9 cellular contexts compared by ENCODE assay signal in genomic region chr5:119353686-119354366, GRCh38. TPM values are rescaled to one million over a fixed set of nuclear protein-coding genes. Genes with fewer than 3 reads are reported as not detected.
A peak's percentile ranks its signal among the peaks of the same experiment; 100 is the strongest.
DNase-seq lines count a peak whose midpoint lies in the region; ATAC-seq and TF ChIP-seq lines count a peak whose summit lies in the region.
"Had no signal": no experiment of that assay in that cellular context is flagged by ENCODE, and none has a peak within 500 bp of the region (broad histone marks: within the 10 kb centered on the region; RNA-seq: fewer than 3 reads in every experiment).

No MANE protein-coding gene starts in this region.

- H3K36me3 ChIP-seq in GM23248 (ENCODE audit: low read depth) (no peaks in the 10 kb centered on the region), MM.1S (replicated peaks; ENCODE audit: insufficient read depth, low read length) (peaks cover 5% of the 10 kb centered on the region; the same call in 1 of the 2 replicates)

- CTCF ChIA-PET in MCF 10A (lab: Yijun Ruan, JAX) = interaction anchor here (1.3 to 11.7 kb wide), 4 partner anchors 21 to 84 kb away, joined by 3 to 161 read pairs (median 10); no protein-coding TSS in a partner anchor

- H3F3A ChIP-seq in GM23248 (ENCODE audit: insufficient read depth) (0 out of 2 replicates have a peak, but pooled peaks cover 3% of the 10 kb centered on the region), MM.1S (ENCODE audit: insufficient read depth, low read length) (peaks cover 25% of the 10 kb centered on the region)

- no peaks in the 10 kb centered on the region for H3K9me3 ChIP-seq in GM23248 (ENCODE audit: low read depth)
- no peaks in the 10 kb centered on the region for H3K9me3 ChIP-seq in MM.1S (replicated peaks; ENCODE audit: insufficient read depth, low read length)

- TF ChIP-seq CTCF in MM.1S (IDR thresholded peaks at IDR 0.05; ENCODE audit: low read length) = no peak
- no peak for TF ChIP-seq CTCF in MCF 10A (IDR thresholded peaks at IDR 0.05; ENCODE audit: unreplicated experiment)

- H3K9ac ChIP-seq in GM23248 = no peak overlapping the region
- H3K9ac ChIP-seq in MM.1S (ENCODE audit: low read length) = no peak overlapping the region

- H3K27me3 Mint-ChIP-seq in natural killer cell treated with Interleukin-12 subunit alpha and Interleukin-12 subunit beta and Interleukin-15 and Interleukin-18, amount 100 ng/mL, for 72 hours = no peaks in the 10 kb centered on the region
- H3K27me3 Mint-ChIP-seq in MCF 10A (ENCODE audit: insufficient read depth, unreplicated experiment) = no peaks in the 10 kb centered on the region

- H3K9me3 Mint-ChIP-seq in natural killer cell treated with Interleukin-12 subunit alpha and Interleukin-12 subunit beta and Interleukin-15 and Interleukin-18, amount 100 ng/mL, for 72 hours = no peaks in the 10 kb centered on the region
- H3K9me3 Mint-ChIP-seq in MCF 10A (ENCODE audit: unreplicated experiment) = no peaks in the 10 kb centered on the region

- H3K27ac Mint-ChIP-seq in natural killer cell treated with Interleukin-12 subunit alpha and Interleukin-12 subunit beta and Interleukin-15 and Interleukin-18, amount 100 ng/mL, for 72 hours = peak overlapping the region; percentile 85 to 99
- H3K27ac Mint-ChIP-seq in MCF 10A (ENCODE audit: low read depth, unreplicated experiment) = no peak overlapping the region

- H4K20me1 ChIP-seq in GM23248 (ENCODE audit: insufficient read depth) = no peaks in the 10 kb centered on the region
- peaks cover 61% of the 10 kb centered on the region for H4K20me1 ChIP-seq in MM.1S (ENCODE audit: insufficient read depth, low read length)

- H3K9me2 ChIP-seq in GM23248 (ENCODE audit: insufficient read depth) (no peaks in the 10 kb centered on the region), MM.1S (replicated peaks; ENCODE audit: insufficient read depth, low read length) (no peaks in the 10 kb centered on the region)

- H3K79me2 ChIP-seq in GM23248 (ENCODE audit: insufficient read depth) (peaks cover 23% of the 10 kb centered on the region), MM.1S (ENCODE audit: low read length) (peaks cover 100% of the 10 kb centered on the region)

- intact Hi-C loops in MCF 10A (cut with micrococcal nuclease) = no loop called here

- no peak overlapping the region for H3K4me3 ChIP-seq in GM23248
- H3K4me3 ChIP-seq in MM.1S (ENCODE audit: low read length) = no peak overlapping the region

- ATAC-seq in GM18873 (IDR thresholded peaks at IDR 0.05; ENCODE audit: low FRiP score, unreplicated experiment) = peak; percentile 85
- peak; percentile 49 to 82 for ATAC-seq in natural killer cell treated with Interleukin-12 subunit alpha and Interleukin-12 subunit beta and Interleukin-15 and Interleukin-18, amount 100 ng/mL, for 72 hours
- ATAC-seq: right cardiac atrium had no signal

- no peaks in the 10 kb centered on the region for H3K27me3 ChIP-seq in GM23248 (replicated peaks; ENCODE audit: insufficient read depth)
- no peaks in the 10 kb centered on the region for H3K27me3 ChIP-seq in MM.1S (replicated peaks; ENCODE audit: insufficient read depth, low read length)

- 36 to 38% methylated on average over 5 of the region's 5 CpGs for WGBS in GM23248 (ENCODE audit: low coverage in 1 of 2, low lambda C conversion rate in 2 of 2, missing lambda C conversion rate in 2 of 2), 2 experiments

- in situ Hi-C loops in GM23248 (cut with MboI) = no loop called here

- no peak overlapping the region for H3K27ac ChIP-seq in GM23248
- peak overlapping the region; percentile 48; the same call in 1 of the 2 replicates for H3K27ac ChIP-seq in MM.1S (ENCODE audit: low read length)

- H3K4me2 ChIP-seq in GM23248 (ENCODE audit: unreplicated experiment) = no peak overlapping the region
- H3K4me2 ChIP-seq in MM.1S (ENCODE audit: low read depth, low read length) = peak overlapping the region; percentile 34

- DNase-seq in GM23248 = no peak
- peak; percentile 61 for DNase-seq in MM.1S
- no peak for DNase-seq in natural killer cell treated with Interleukin-12 subunit alpha and Interleukin-12 subunit beta and Interleukin-15 and Interleukin-18, amount 100 ng/mL, for 72 hours (ENCODE audit: low spot score)
- DNase-seq in MCF 10A (ENCODE audit: unreplicated experiment) = no peak
- DNase-seq in NCI-H2171 (lab: John Stamatoyannopoulos, UW) = no peak
- no peak for DNase-seq in NCI-H2196 treated with DMSO at 0.1 percent for 48 hours (lab: John Stamatoyannopoulos, UW; ENCODE audit: unreplicated experiment)
- DNase-seq in NCI-H1694 treated with DMSO at 0.1 percent for 48 hours (lab: John Stamatoyannopoulos, UW) = no peak
- DNase-seq: right cardiac atrium had no signal

- H3K36me3 Mint-ChIP-seq in natural killer cell treated with Interleukin-12 subunit alpha and Interleukin-12 subunit beta and Interleukin-15 and Interleukin-18, amount 100 ng/mL, for 72 hours = peaks cover 31% of the 10 kb centered on the region
- no peaks in the 10 kb centered on the region for H3K36me3 Mint-ChIP-seq in MCF 10A (ENCODE audit: insufficient read depth, unreplicated experiment)

- peaks cover 56 to 78% of the 10 kb centered on the region in 2 donors for H3K4me1 Mint-ChIP-seq in natural killer cell treated with Interleukin-12 subunit alpha and Interleukin-12 subunit beta and Interleukin-15 and Interleukin-18, amount 100 ng/mL, for 72 hours (ENCODE audit: low read depth in 2 of 2)
- peaks cover 27% of the 10 kb centered on the region for H3K4me1 Mint-ChIP-seq in MCF 10A (ENCODE audit: insufficient read depth, unreplicated experiment)

- H3K4me1 ChIP-seq in GM23248 (ENCODE audit: insufficient read depth) (peaks cover 15% of the 10 kb centered on the region), MM.1S (ENCODE audit: low read length) (peaks cover 35% of the 10 kb centered on the region)

- BruUV-seq in MCF 10A (replicated peaks; lab: Mats Ljungman, UMichigan) = no TSS peak

- peak overlapping the region; percentile 97 for H3K4me3 Mint-ChIP-seq in natural killer cell treated with Interleukin-12 subunit alpha and Interleukin-12 subunit beta and Interleukin-15 and Interleukin-18, amount 100 ng/mL, for 72 hours
- H3K4me3 Mint-ChIP-seq in MCF 10A (ENCODE audit: unreplicated experiment) = no peak overlapping the region

- POLR2A ChIA-PET in MCF 10A (lab: Yijun Ruan, JAX) = interaction anchor here (0.5 to 13.6 kb wide), 6 partner anchors 20 to 663 kb away, joined by 3 to 385 read pairs (median 5); partner anchors contain the start of gene DMXL1

- H2AFZ ChIP-seq in GM23248 = peak overlapping the region; percentile 16; the same call in 1 of the 2 replicates
- no peak overlapping the region for H2AFZ ChIP-seq in MM.1S (ENCODE audit: low read length)

RNA-seq across cellular contexts. Expression of gene TNFAIP8, which starts 2.0 kb away (rescaled TPM):
- total RNA-seq in GM23248 (2014; rRNA removed; shearing (Covaris generic)) = 9.9 and 14.8 TPM in 2 replicates
- 10.3 and 10.4 TPM in 2 replicates for polyA plus RNA-seq in GM23248 (2016; fragmentation: Nextera tagmentation; extraction: Ambion mirVana)
- 100 to 1,000 TPM; 131 to 333 TPM for total RNA-seq in natural killer cell treated with Interleukin-12 subunit alpha and Interleukin-12 subunit beta and Interleukin-15 and Interleukin-18, amount 100 ng/mL, for 72 hours
- total RNA-seq in MCF 10A (2022) = 13.0 and 16.2 TPM in 2 replicates
